Comparison of ENCODE assay signal across 28 cellular contexts in the genomic region with DNA sequence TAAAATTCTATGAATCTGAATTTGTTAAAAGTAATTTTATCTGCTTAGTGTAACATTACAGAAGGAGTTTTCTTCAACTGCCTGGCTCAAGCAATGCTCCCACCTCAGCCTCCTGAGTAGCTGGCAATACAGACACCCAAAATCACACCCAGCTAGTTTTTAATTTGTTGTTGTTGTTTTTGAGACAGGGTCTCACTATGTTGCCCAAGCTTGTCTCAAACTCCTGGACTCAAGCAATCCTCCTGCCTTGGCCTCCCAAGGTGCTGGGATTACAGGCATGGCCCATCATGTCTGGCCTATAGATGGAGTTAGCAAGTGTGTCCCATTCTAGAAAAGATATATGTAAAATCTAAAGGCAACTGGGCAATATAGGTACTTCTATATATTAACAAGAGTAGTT.
"Had no signal": no experiment of that assay in that cellular context is flagged by ENCODE, and none has a peak within 500 bp of the region (broad histone marks: within the 10 kb centered on the region; RNA-seq: fewer than 3 reads in every experiment).

No MANE protein-coding gene starts in this region.

- H3K9me3 ChIP-seq: suprapubic skin, testis, thoracic aorta, thyroid gland, tibial artery, tibial nerve, transverse colon, upper lobe of left lung, upper lobe of right lung, uterus, vagina had no signal

- ATAC-seq: stimulated activated effector memory CD8-positive, alpha-beta T cell treated with anti-CD3 and anti-CD28 coated beads, Interleukin-12 subunit alpha, Interleukin-12 subunit beta, amount 100 ng/mL, for 72 hours; stimulated activated memory B cell treated with anti-CD40 and anti-IgM and Interleukin-4, amounts not matched to agents 10 μg/mL and 1 μg/mL and 100 μg/mL, for 72 hours; stimulated activated naive B cell treated with anti-CD40 and anti-IgM and Interleukin-4, amounts not matched to agents 10 μg/mL and 1 μg/mL and 100 μg/mL, for 72 hours; stimulated activated naive CD8-positive, alpha-beta T cell treated with anti-CD3 and anti-CD28 coated beads, Interleukin-15, amount 100 ng/mL, for 72 hours; stimulated activated naive CD8-positive, alpha-beta T cell treated with anti-CD3 and anti-CD28 coated beads, Interleukin-15, Interleukin-2, amounts not matched to agents 100 U/mL and 50 U/mL, for 24 hours; upper lobe of right lung had no signal

- H3K27me3 Mint-ChIP-seq: stimulated activated memory B cell treated with anti-CD40 and anti-IgM and Interleukin-4, amounts not matched to agents 10 μg/mL and 1 μg/mL and 100 μg/mL, for 72 hours; stimulated activated naive B cell treated with anti-CD40 and anti-IgM and Interleukin-4, amounts not matched to agents 10 μg/mL and 1 μg/mL and 100 μg/mL, for 72 hours; stimulated activated naive CD8-positive, alpha-beta T cell treated with anti-CD3 and anti-CD28 coated beads, Interleukin-15, amount 100 ng/mL, for 72 hours; stimulated activated naive CD8-positive, alpha-beta T cell treated with anti-CD3 and anti-CD28 coated beads, Interleukin-15, Interleukin-2, amounts not matched to agents 100 ng/mL and 50 ng/mL, for 24 hours; type B pancreatic cell had no signal

- H3K36me3 ChIP-seq: stomach, suprapubic skin, thoracic aorta, thyroid gland, tibial artery, tibial nerve, transverse colon, upper lobe of left lung, upper lobe of right lung, vagina had no signal

- H3K4me1 Mint-ChIP-seq: stimulated activated effector memory CD8-positive, alpha-beta T cell treated with anti-CD3 and anti-CD28 coated beads, Interleukin-12 subunit alpha, Interleukin-12 subunit beta, amount 100 ng/mL, for 72 hours; stimulated activated memory B cell treated with anti-CD40 and anti-IgM and Interleukin-4, amounts not matched to agents 10 μg/mL and 1 μg/mL and 100 μg/mL, for 72 hours; stimulated activated naive B cell treated with anti-CD40 and anti-IgM and Interleukin-4, amounts not matched to agents 10 μg/mL and 1 μg/mL and 100 μg/mL, for 72 hours; stimulated activated naive CD8-positive, alpha-beta T cell treated with anti-CD3 and anti-CD28 coated beads, Interleukin-15, amount 100 ng/mL, for 72 hours had no signal

- H3K36me3 Mint-ChIP-seq: stimulated activated effector memory CD8-positive, alpha-beta T cell treated with anti-CD3 and anti-CD28 coated beads, Interleukin-12 subunit alpha, Interleukin-12 subunit beta, amount 100 ng/mL, for 72 hours; stimulated activated memory B cell treated with anti-CD40 and anti-IgM and Interleukin-4, amounts not matched to agents 10 μg/mL and 1 μg/mL and 100 μg/mL, for 72 hours; type B pancreatic cell had no signal

- DNase-seq: stimulated activated CD4-positive, alpha-beta T cell treated with anti-CD3 and anti-CD28 coated beads, Interleukin-2, amount 100 ng/mL, for 48 hours; stimulated activated CD4-positive, alpha-beta T cell treated with anti-CD3 and anti-CD28 coated beads, Interleukin-4, amount 100 ng/mL, for 1 hour; stimulated activated CD4-positive, alpha-beta T cell treated with anti-CD3 and anti-CD28 coated beads, Interleukin-4, amount 100 ng/mL, for 24 hours; stimulated activated CD4-positive, alpha-beta T cell treated with anti-CD3 and anti-CD28 coated beads, Interleukin-4, amount 100 ng/mL, for 4 hours; stimulated activated CD8-positive, alpha-beta memory T cell treated with anti-CD3 and anti-CD28 coated beads, Interleukin-4, amount 100 ng/mL, for 48 hours; stimulated activated naive B cell treated with anti-CD40 and anti-IgM and Interleukin-4, amounts not matched to agents 10 μg/mL and 1 μg/mL and 100 μg/mL, for 72 hours; stimulated activated naive CD4-positive, alpha-beta T cell; stimulated activated naive CD4-positive, alpha-beta T cell treated with Interleukin-2 at 50 U/mL for 16 hours; stimulated activated naive CD8-positive, alpha-beta T cell treated with anti-CD3 and anti-CD28 coated beads, Interleukin-15, amount 100 ng/mL, for 72 hours; stimulated activated naive CD8-positive, alpha-beta T cell treated with anti-CD3 and anti-CD28 coated beads, Interleukin-15, Interleukin-2, amounts not matched to agents 100 U/mL and 50 U/mL, for 24 hours; stomach; substantia nigra; testis; thyroid gland; tibial artery; transverse colon; trophoblast cell; upper lobe of left lung; upper lobe of right lung; uterus had no signal

- H3K27ac ChIP-seq: stomach, suprapubic skin, testis, thoracic aorta, thyroid gland, tibial artery, tibial nerve, transverse colon, upper lobe of left lung, upper lobe of right lung, uterus, vagina had no signal

- H3K4me1 ChIP-seq: stomach, suprapubic skin, testis, thyroid gland, tibial artery, tibial nerve, transverse colon, upper lobe of left lung, upper lobe of right lung, uterus, vagina had no signal

- H3K27me3 ChIP-seq: stomach, suprapubic skin, testis, thyroid gland, tibial artery, tibial nerve, transverse colon, upper lobe of left lung, upper lobe of right lung, uterus, vagina had no signal

- H3K4me3 Mint-ChIP-seq: stimulated activated effector memory CD8-positive, alpha-beta T cell treated with anti-CD3 and anti-CD28 coated beads, Interleukin-12 subunit alpha, Interleukin-12 subunit beta, amount 100 ng/mL, for 72 hours; stimulated activated memory B cell treated with anti-CD40 and anti-IgM and Interleukin-4, amounts not matched to agents 10 μg/mL and 1 μg/mL and 100 μg/mL, for 72 hours; stimulated activated naive B cell treated with anti-CD40 and anti-IgM and Interleukin-4, amounts not matched to agents 10 μg/mL and 1 μg/mL and 100 μg/mL, for 72 hours; stimulated activated naive CD8-positive, alpha-beta T cell treated with anti-CD3 and anti-CD28 coated beads, Interleukin-15, amount 100 ng/mL, for 72 hours; stimulated activated naive CD8-positive, alpha-beta T cell treated with anti-CD3 and anti-CD28 coated beads, Interleukin-15, Interleukin-2, amounts not matched to agents 100 ng/mL and 50 ng/mL, for 24 hours; type B pancreatic cell had no signal

- H3K27ac Mint-ChIP-seq: stimulated activated effector memory CD8-positive, alpha-beta T cell treated with anti-CD3 and anti-CD28 coated beads, Interleukin-12 subunit alpha, Interleukin-12 subunit beta, amount 100 ng/mL, for 72 hours; stimulated activated memory B cell treated with anti-CD40 and anti-IgM and Interleukin-4, amounts not matched to agents 10 μg/mL and 1 μg/mL and 100 μg/mL, for 72 hours; stimulated activated naive B cell treated with anti-CD40 and anti-IgM and Interleukin-4, amounts not matched to agents 10 μg/mL and 1 μg/mL and 100 μg/mL, for 72 hours; stimulated activated naive CD8-positive, alpha-beta T cell treated with anti-CD3 and anti-CD28 coated beads, Interleukin-15, amount 100 ng/mL, for 72 hours; stimulated activated naive CD8-positive, alpha-beta T cell treated with anti-CD3 and anti-CD28 coated beads, Interleukin-15, Interleukin-2, amounts not matched to agents 100 ng/mL and 50 ng/mL, for 24 hours; type B pancreatic cell had no signal

- H3K4me3 ChIP-seq: stomach, suprapubic skin, testis, thoracic aorta, thyroid gland, tibial artery, tibial nerve, transverse colon, upper lobe of left lung, upper lobe of right lung, uterus, vagina had no signal
